In the genomic region with DNA sequence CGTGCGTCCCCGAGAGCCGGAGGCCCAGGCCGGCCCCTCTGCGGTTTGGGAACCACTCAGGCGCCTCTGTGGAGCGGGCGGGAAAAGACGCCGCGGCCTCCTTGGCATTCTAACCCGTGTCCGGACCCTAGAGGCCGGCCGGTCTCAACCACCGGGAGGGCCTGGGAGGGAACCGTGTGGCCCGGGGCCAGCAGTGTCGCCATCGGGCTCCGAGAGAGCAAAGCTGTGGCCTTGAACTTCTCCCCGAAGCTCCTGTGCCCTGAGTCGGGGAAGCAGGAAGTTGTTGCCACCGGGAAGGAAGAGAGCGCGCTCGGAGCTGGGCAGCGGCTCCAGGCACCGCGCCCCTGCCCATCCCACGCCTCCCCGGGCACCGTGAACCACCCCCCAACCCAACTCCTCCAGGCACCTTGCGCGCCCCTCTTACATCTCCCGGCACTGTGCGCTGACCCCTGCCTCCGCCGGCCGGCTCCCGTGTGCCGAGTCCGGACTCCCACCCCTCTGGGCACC, we compare ENCODE assay signal across 8 cellular contexts.
A peak's percentile ranks its signal among the peaks of the same experiment; 100 is the strongest.
DNase-seq lines count a peak whose midpoint lies in the region; ATAC-seq and TF ChIP-seq lines count a peak whose summit lies in the region.

No MANE protein-coding gene starts in this region.

- H3K4me1 ChIP-seq in SJSA1 (replicated peaks), result peaks cover 30% of the 10 kb centered on the region
- no peaks in the 10 kb centered on the region for H3K4me1 ChIP-seq in ectodermal cell (ENCODE audit: control insufficient read depth, insufficient read depth, low read length)
- H3K4me1 ChIP-seq in mucosa of rectum (ENCODE audit: control insufficient read depth in 2 of 2, insufficient read depth in 2 of 2, low read length in 2 of 2), result peaks cover 48 to 49% of the 10 kb centered on the region in 2 donors
- peaks cover 28 to 60% (median 49%) of the 10 kb centered on the region in 4 donors for H3K4me1 ChIP-seq in upper lobe of left lung

- no peak for TF ChIP-seq EP300 in upper lobe of left lung (IDR thresholded peaks at IDR 0.05)

- TF ChIP-seq CTCF in upper lobe of left lung (IDR thresholded peaks at IDR 0.05), result no peak

- H3K9me3 ChIP-seq in SJSA1 (replicated peaks), result no peaks in the 10 kb centered on the region
- no peaks in the 10 kb centered on the region for H3K9me3 ChIP-seq in ectodermal cell (ENCODE audit: control insufficient read depth, low read length)
- H3K9me3 ChIP-seq in mucosa of rectum (ENCODE audit: control insufficient read depth in 2 of 2, low read length in 2 of 2), result no peaks in the 10 kb centered on the region
- no peaks in the 10 kb centered on the region for H3K9me3 ChIP-seq in upper lobe of left lung

- H3K27ac ChIP-seq in SJSA1 (peak overlapping the region; percentile 95), ectodermal cell (ENCODE audit: insufficient read depth, low read depth, low read length, poor library complexity, severe bottlenecking) (no peak overlapping the region), mucosa of rectum (ENCODE audit: low read depth in 2 of 2, low read length in 2 of 2) (peak overlapping the region; percentile 100), upper lobe of left lung (peak overlapping the region; percentile 98 to 100 (median 100))

- WGBS in ectodermal cell, 2 experiments, result 3% methylated on average over 44 of the region's 44 CpGs
- 0 to 1% methylated on average over 2 to 37 of the region's 44 CpGs for WGBS in upper lobe of left lung, 2 donors

- peak overlapping the region; percentile 82 to 98 for H3K9ac ChIP-seq in mucosa of rectum (ENCODE audit: low read depth in 1 of 2, low read length in 2 of 2)

- TF ChIP-seq POLR2A in upper lobe of left lung (IDR thresholded peaks at IDR 0.05), result peak in 2 of 4 donors; percentile 0 to 6

- H3K36me3 ChIP-seq in SJSA1 (peaks cover 42% of the 10 kb centered on the region), ectodermal cell (ENCODE audit: control insufficient read depth, insufficient read depth, low read length) (no peaks in the 10 kb centered on the region), mucosa of rectum (ENCODE audit: control insufficient read depth in 2 of 2, insufficient read depth in 2 of 2, low read length in 2 of 2) (peaks cover 0 to 4% of the 10 kb centered on the region in 2 donors), upper lobe of left lung (peaks cover 0 to 7% (median 0%) of the 10 kb centered on the region in 4 donors)

- DNase-seq in activated T-cell treated with anti-CD3 and anti-CD28 coated beads for 48 hours (ENCODE audit: low read depth) (peak; percentile 33), SJSA1 (ENCODE audit: low read depth in 1 of 2, low spot score in 2 of 2) (peak in 1 of 2 experiments; percentile 91), upper lobe of left lung (peak; percentile 68 to 94), NCI-H1930 (lab: John Stamatoyannopoulos, UW) (no peak), occipital lobe (lab: John Stamatoyannopoulos, UW) (no peak)
- DNase-seq in activated T-cell treated with anti-CD3 and anti-CD28 coated beads, Interleukin-2, amount 50 U/mL, for 1 hour, result no peak

- peak; percentile 59 to 77 for ATAC-seq in upper lobe of left lung (ENCODE audit: low FRiP score in 2 of 2)

- H3K4me3 ChIP-seq in SJSA1 (peak overlapping the region; percentile 88), ectodermal cell (ENCODE audit: insufficient read depth, low read depth, low read length) (peak overlapping the region; percentile 4), mucosa of rectum (ENCODE audit: low read length in 2 of 2) (peak overlapping the region; percentile 71 to 87), upper lobe of left lung (peak overlapping the region; percentile 77 to 89 (median 86))

- H3K27me3 ChIP-seq in SJSA1 (replicated peaks) (no peaks in the 10 kb centered on the region), ectodermal cell (ENCODE audit: control insufficient read depth, insufficient read depth, low read length, poor library complexity, severe bottlenecking) (peaks cover 98% of the 10 kb centered on the region), mucosa of rectum (ENCODE audit: control insufficient read depth in 2 of 2, insufficient read depth in 2 of 2, low read length in 2 of 2) (no peaks in the 10 kb centered on the region), upper lobe of left lung (no peaks in the 10 kb centered on the region)

Comparison
In these comparisons a context has a peak if more than half of its experiments do, and no peak if none do; other contexts are left out.
1. DNase-seq: peak in activated T-cell treated with anti-CD3 and anti-CD28 coated beads for 48 hours (single experiment) and upper lobe of left lung (2 of 2); none in activated T-cell treated with anti-CD3 and anti-CD28 coated beads, Interleukin-2, amount 50 U/mL, for 1 hour (single experiment), NCI-H1930 (0 of 2) and occipital lobe (single experiment).
2. H3K4me3 ChIP-seq: peak in every context shown above with its lines; median percentile 88 in SJSA1; 86 in upper lobe of left lung; 79 in mucosa of rectum; 4 in ectodermal cell.